8 cellular contexts compared by ENCODE assay signal in genomic region chr7:35800718-35801391, GRCh38. TPM values are rescaled to one million over a fixed set of nuclear protein-coding genes. Genes with fewer than 3 reads are reported as not detected.
DNase-seq lines count a peak whose midpoint lies in the region; ATAC-seq and TF ChIP-seq lines count a peak whose summit lies in the region.

Gene SEPTIN7 (plus strand): TSS chr7:35801057. CDS start chr7:35801210, 153 bp downstream.

- no peaks in the 10 kb centered on the region for H3K9me3 ChIP-seq in colonic mucosa

- DNase-seq in BJ (ENCODE audit: low read depth) (peak; percentile 92), NCI-H526 treated with DMSO at 0.1 percent for 48 hours (lab: John Stamatoyannopoulos, UW) (peak; percentile 97), colonic mucosa (peak; percentile 99)
- peak; percentile 100 for DNase-seq in activated CD4-positive, alpha-beta T cell treated with anti-CD3 and anti-CD28 coated beads, Interleukin-2, amount 10 ng/mL, durations not matched to agents 24 days and 14 days
- DNase-seq in stimulated activated CD4-positive, alpha-beta T cell treated with anti-CD3 and anti-CD28 coated beads, Interleukin-1b, Interleukin-23, amount 100 ng/mL, for 4 hours (ENCODE audit: low read depth in 2 of 2) = peak; percentile 96 to 97

- H3K9me3 Mint-ChIP-seq in activated CD4-positive, alpha-beta T cell treated with anti-CD3 and anti-CD28 coated beads, Interleukin-2, amount 10 ng/mL, durations not matched to agents 24 days and 14 days = no peaks in the 10 kb centered on the region

- H3K4me3 ChIP-seq in BJ (ENCODE audit: low read depth, low read length) (peak within 1 kb of the TSS; percentile 85), colonic mucosa (peak within 1 kb of the TSS; percentile 74)

- CTCF ChIA-PET in BJ (lab: Yijun Ruan, JAX) = interaction anchor here (0.6 to 6.9 kb wide), 19 partner anchors 9 to 457 kb away, joined by 3 to 51 read pairs (median 3); no protein-coding TSS in a partner anchor

- POLR2A ChIA-PET in BJ (lab: Charles Lee) = interaction anchor here (0.6 kb wide), 1 partner anchor 11 kb away, joined by 16 read pairs; no protein-coding TSS in a partner anchor

- peaks cover 4% of the 10 kb centered on the region for H3K27me3 Mint-ChIP-seq in activated CD4-positive, alpha-beta T cell treated with anti-CD3 and anti-CD28 coated beads, Interleukin-2, amount 10 ng/mL, durations not matched to agents 24 days and 14 days

- H3K27ac ChIP-seq in colonic mucosa = peak within 1 kb of the TSS; percentile 98
- peak within 1 kb of the TSS; percentile 96 for H3K27ac ChIP-seq in layer of hippocampus (ENCODE audit: low read depth, low read length)

- intact Hi-C loops in activated CD4-positive, alpha-beta T cell treated with anti-CD3 and anti-CD28 coated beads, Interleukin-2, amount 10 ng/mL, durations not matched to agents 24 days and 14 days (cut with micrococcal nuclease) = loop anchor here (1.0 to 10.0 kb wide), 8 partner anchors 17 to 764 kb away; partner anchors contain the start of genes DPY19L1, EEPD1 and HERPUD2
- intact Hi-C loops in colonic mucosa (cut with DNase I) = loop anchor here (5.0 to 10.0 kb wide), 2 partner anchors 64 to 106 kb away; no protein-coding TSS in a partner anchor

- peak within 1 kb of the TSS; percentile 100 for H3K4me3 Mint-ChIP-seq in activated CD4-positive, alpha-beta T cell treated with anti-CD3 and anti-CD28 coated beads, Interleukin-2, amount 10 ng/mL, durations not matched to agents 24 days and 14 days

- H3K9ac ChIP-seq in colonic mucosa (ENCODE audit: low read depth in 2 of 2, low read length in 2 of 2) = peak within 1 kb of the TSS; percentile 82 to 94

- peaks cover 17% of the 10 kb centered on the region for H3K36me3 Mint-ChIP-seq in activated CD4-positive, alpha-beta T cell treated with anti-CD3 and anti-CD28 coated beads, Interleukin-2, amount 10 ng/mL, durations not matched to agents 24 days and 14 days (ENCODE audit: low read depth)

- no peaks in the 10 kb centered on the region for H3K27me3 ChIP-seq in BJ (ENCODE audit: control insufficient read depth, insufficient read depth, low read length)
- H3K27me3 ChIP-seq in colonic mucosa = no peaks in the 10 kb centered on the region
- H3K27me3 ChIP-seq in layer of hippocampus (ENCODE audit: control insufficient read depth, insufficient read depth, low read length) = no peaks in the 10 kb centered on the region

- H3K36me3 ChIP-seq in BJ (ENCODE audit: control insufficient read depth, insufficient read depth, low read length) (no peaks in the 10 kb centered on the region), colonic mucosa (no peaks in the 10 kb centered on the region)

- ATAC-seq in GM19324 (IDR thresholded peaks at IDR 0.05; ENCODE audit: low FRiP score, unreplicated experiment) = peak; percentile 84
- ATAC-seq in HG03469 (IDR thresholded peaks at IDR 0.05; ENCODE audit: unreplicated experiment) = peak; percentile 85

- H3K4me1 Mint-ChIP-seq in activated CD4-positive, alpha-beta T cell treated with anti-CD3 and anti-CD28 coated beads, Interleukin-2, amount 10 ng/mL, durations not matched to agents 24 days and 14 days = peaks cover 34% of the 10 kb centered on the region

- TF ChIP-seq CTCF in BJ (IDR thresholded peaks at IDR 0.05; ENCODE audit: insufficient read depth, low read depth, low read length) (no peak), colonic mucosa (IDR thresholded peaks at IDR 0.05) (no peak)

- peak within 1 kb of the TSS; percentile 98 for H3K27ac Mint-ChIP-seq in activated CD4-positive, alpha-beta T cell treated with anti-CD3 and anti-CD28 coated beads, Interleukin-2, amount 10 ng/mL, durations not matched to agents 24 days and 14 days

- peaks cover 3% of the 10 kb centered on the region for H3K4me1 ChIP-seq in colonic mucosa

RNA-seq across cellular contexts. Expression of gene SEPTIN7, which starts in this region (rescaled TPM):
- 152 and 319 TPM in 2 replicates for polyA plus RNA-seq in BJ (2011; rRNA removed)
- polyA minus RNA-seq in BJ (2011; rRNA and poly(A)+ RNA removed) = 62.8 and 63.7 TPM in 2 replicates
- 202 and 205 TPM in 2 replicates for total RNA-seq in activated CD4-positive, alpha-beta T cell treated with anti-CD3 and anti-CD28 coated beads, Interleukin-2, amount 10 ng/mL, durations not matched to agents 24 days and 14 days
- 100 to 1,000 TPM; 107 to 164 TPM for total RNA-seq in colonic mucosa

Comparison
In these comparisons a context has a peak if more than half of its experiments do, and no peak if none do; other contexts are left out.
1. Peak in every context shown above with its lines: DNase-seq, ATAC-seq, H3K4me3 ChIP-seq and H3K27ac ChIP-seq.